In the genomic region with DNA sequence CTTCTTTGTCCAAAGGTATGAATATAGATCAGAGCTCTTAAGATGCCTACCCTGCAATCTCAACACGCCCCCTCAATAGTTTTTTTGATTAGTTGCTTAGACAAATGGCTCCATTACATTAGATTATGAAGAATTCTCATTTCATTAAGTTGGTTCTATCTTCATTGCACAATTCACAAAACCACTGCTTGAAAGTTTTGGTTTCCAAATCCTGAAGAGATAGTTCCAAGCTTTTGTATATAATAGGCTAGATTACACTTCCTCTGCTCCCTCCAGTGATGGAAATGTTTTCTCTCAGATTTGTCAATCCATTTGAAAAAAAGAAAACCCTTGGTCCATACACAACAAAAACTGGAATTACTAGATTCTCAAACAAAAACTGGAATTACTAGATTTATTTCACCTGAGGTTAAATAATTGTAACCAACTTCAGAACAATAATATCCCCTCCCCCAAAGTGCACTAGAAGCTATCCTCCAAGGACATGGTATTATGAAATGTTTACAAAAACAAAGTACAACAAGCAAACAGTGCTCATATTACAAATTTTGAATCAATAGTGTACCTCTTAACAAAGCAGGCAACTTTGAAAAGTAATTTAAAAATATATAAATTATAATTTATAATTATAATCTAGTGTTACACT, we compare ENCODE assay signal across 1 cellular context.
A peak's percentile ranks its signal among the peaks of the same experiment; 100 is the strongest.
TF ChIP-seq lines count a peak whose summit lies in the region.

No MANE protein-coding gene starts in this region.

TF ChIP-seq in HepG2, 621 proteins besides CTCF, POLR2A, EP300 and RAD21 (continued from another document and continues in another):
- TF ChIP-seq, protein P1, sequence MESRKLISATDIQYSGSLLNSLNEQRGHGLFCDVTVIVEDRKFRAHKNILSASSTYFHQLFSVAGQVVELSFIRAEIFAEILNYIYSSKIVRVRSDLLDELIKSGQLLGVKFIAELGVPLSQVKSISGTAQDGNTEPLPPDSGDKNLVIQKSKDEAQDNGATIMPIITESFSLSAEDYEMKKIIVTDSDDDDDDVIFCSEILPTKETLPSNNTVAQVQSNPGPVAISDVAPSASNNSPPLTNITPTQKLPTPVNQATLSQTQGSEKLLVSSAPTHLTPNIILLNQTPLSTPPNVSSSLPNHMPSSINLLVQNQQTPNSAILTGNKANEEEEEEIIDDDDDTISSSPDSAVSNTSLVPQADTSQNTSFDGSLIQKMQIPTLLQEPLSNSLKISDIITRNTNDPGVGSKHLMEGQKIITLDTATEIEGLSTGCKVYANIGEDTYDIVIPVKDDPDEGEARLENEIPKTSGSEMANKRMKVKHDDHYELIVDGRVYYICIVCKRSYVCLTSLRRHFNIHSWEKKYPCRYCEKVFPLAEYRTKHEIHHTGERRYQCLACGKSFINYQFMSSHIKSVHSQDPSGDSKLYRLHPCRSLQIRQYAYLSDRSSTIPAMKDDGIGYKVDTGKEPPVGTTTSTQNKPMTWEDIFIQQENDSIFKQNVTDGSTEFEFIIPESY (CRISPR knock-in tag; IDR thresholded peaks at IDR 0.05), result no peak
- TF ChIP-seq, protein P2, sequence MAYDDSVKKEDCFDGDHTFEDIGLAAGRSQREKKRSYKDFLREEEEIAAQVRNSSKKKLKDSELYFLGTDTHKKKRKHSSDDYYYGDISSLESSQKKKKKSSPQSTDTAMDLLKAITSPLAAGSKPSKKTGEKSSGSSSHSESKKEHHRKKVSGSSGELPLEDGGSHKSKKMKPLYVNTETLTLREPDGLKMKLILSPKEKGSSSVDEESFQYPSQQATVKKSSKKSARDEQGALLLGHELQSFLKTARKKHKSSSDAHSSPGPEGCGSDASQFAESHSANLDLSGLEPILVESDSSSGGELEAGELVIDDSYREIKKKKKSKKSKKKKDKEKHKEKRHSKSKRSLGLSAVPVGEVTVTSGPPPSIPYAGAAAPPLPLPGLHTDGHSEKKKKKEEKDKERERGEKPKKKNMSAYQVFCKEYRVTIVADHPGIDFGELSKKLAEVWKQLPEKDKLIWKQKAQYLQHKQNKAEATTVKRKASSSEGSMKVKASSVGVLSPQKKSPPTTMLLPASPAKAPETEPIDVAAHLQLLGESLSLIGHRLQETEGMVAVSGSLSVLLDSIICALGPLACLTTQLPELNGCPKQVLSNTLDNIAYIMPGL (CRISPR knock-in tag; IDR thresholded peaks at IDR 0.05; ENCODE audit: borderline replicate concordance in 1 of 2, low read depth in 1 of 2), result no peak
- TF ChIP-seq PAF1 (CRISPR knock-in tag; IDR thresholded peaks at IDR 0.05), result no peak
- TF ChIP-seq KLF16 (CRISPR knock-in tag; IDR thresholded peaks at IDR 0.05), result 0 out of 4 replicates have a peak, but pooled peaks of 1 of the 2 experiments have one; percentile 58
- TF ChIP-seq ZFP36L2 (CRISPR knock-in tag; IDR thresholded peaks at IDR 0.05), result no peak
- no peak for TF ChIP-seq NPAS2 (CRISPR knock-in tag; IDR thresholded peaks at IDR 0.05; ENCODE audit: borderline replicate concordance)
- TF ChIP-seq SRSF4 (IDR thresholded peaks at IDR 0.05; ENCODE audit: low read depth, low read length, poor library complexity, severe bottlenecking), result no peak
- TF ChIP-seq SIX4 (CRISPR knock-in tag; IDR thresholded peaks at IDR 0.05), result peak; percentile 98
- no peak for TF ChIP-seq KAT2B (IDR thresholded peaks at IDR 0.05; ENCODE audit: borderline replicate concordance, low read depth, low read length)
- TF ChIP-seq ONECUT2 (CRISPR knock-in tag; IDR thresholded peaks at IDR 0.05), result 0 out of 2 replicates have a peak, but pooled peaks have one; percentile 48
- TF ChIP-seq FOXO1 (CRISPR knock-in tag; IDR thresholded peaks at IDR 0.05), result peak; percentile 35; the same call in 1 of the 2 replicates
- no peak for TF ChIP-seq ZNF709 (CRISPR knock-in tag; IDR thresholded peaks at IDR 0.05)
- TF ChIP-seq ATF7-NPFF (CRISPR knock-in tag; IDR thresholded peaks at IDR 0.05; ENCODE audit: low read depth), result no peak
- no peak for TF ChIP-seq MTA1 (CRISPR knock-in tag; IDR thresholded peaks at IDR 0.05; ENCODE audit: borderline replicate concordance)
- no peak for TF ChIP-seq ELF3 (CRISPR knock-in tag; IDR thresholded peaks at IDR 0.05)
- TF ChIP-seq, protein P3, sequence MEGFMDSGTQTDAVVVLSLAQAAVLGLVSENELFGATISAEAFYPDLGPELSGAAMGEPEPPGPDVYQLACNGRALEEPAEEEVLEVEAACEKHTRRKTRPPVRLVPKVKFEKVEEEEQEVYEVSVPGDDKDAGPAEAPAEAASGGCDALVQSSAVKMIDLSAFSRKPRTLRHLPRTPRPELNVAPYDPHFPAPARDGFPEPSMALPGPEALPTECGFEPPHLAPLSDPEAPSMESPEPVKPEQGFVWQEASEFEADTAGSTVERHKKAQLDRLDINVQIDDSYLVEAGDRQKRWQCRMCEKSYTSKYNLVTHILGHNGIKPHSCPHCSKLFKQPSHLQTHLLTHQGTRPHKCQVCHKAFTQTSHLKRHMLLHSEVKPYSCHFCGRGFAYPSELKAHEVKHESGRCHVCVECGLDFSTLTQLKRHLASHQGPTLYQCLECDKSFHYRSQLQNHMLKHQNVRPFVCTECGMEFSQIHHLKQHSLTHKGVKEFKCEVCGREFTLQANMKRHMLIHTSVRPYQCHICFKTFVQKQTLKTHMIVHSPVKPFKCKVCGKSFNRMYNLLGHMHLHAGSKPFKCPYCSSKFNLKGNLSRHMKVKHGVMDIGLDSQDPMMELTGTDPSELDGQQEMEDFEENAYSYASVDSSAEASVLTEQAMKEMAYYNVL (CRISPR knock-in tag; IDR thresholded peaks at IDR 0.05; ENCODE audit: borderline replicate concordance), result no peak
- no peak for TF ChIP-seq SMYD3 (CRISPR knock-in tag; IDR thresholded peaks at IDR 0.05)
- TF ChIP-seq NR2C2 (CRISPR knock-in tag; IDR thresholded peaks at IDR 0.05; ENCODE audit: borderline replicate concordance), result 0 out of 2 replicates have a peak, but pooled peaks have one; percentile 20
- TF ChIP-seq ZNF557 (CRISPR knock-in tag; IDR thresholded peaks at IDR 0.05), result no peak
- no peak for TF ChIP-seq ZNF674 (CRISPR knock-in tag; IDR thresholded peaks at IDR 0.05; ENCODE audit: low read depth)
- no peak for TF ChIP-seq NCOA5 (CRISPR knock-in tag; IDR thresholded peaks at IDR 0.05)
- no peak for TF ChIP-seq U2AF1 (optimal IDR thresholded peaks at IDR 0.05; ENCODE audit: low read depth, low read length)
- TF ChIP-seq NR2F2 (IDR thresholded peaks at IDR 0.05; ENCODE audit: borderline replicate concordance, low read depth), result no peak
- TF ChIP-seq ZKSCAN8 (CRISPR knock-in tag; IDR thresholded peaks at IDR 0.05; ENCODE audit: borderline replicate concordance), result no peak
- TF ChIP-seq, protein P4, sequence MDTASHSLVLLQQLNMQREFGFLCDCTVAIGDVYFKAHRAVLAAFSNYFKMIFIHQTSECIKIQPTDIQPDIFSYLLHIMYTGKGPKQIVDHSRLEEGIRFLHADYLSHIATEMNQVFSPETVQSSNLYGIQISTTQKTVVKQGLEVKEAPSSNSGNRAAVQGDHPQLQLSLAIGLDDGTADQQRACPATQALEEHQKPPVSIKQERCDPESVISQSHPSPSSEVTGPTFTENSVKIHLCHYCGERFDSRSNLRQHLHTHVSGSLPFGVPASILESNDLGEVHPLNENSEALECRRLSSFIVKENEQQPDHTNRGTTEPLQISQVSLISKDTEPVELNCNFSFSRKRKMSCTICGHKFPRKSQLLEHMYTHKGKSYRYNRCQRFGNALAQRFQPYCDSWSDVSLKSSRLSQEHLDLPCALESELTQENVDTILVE (CRISPR knock-in tag; IDR thresholded peaks at IDR 0.05), result peak; percentile 45; the same call in 1 of the 2 replicates
- no peak for TF ChIP-seq ZNF3 (CRISPR knock-in tag; IDR thresholded peaks at IDR 0.05)
- TF ChIP-seq, protein P5, sequence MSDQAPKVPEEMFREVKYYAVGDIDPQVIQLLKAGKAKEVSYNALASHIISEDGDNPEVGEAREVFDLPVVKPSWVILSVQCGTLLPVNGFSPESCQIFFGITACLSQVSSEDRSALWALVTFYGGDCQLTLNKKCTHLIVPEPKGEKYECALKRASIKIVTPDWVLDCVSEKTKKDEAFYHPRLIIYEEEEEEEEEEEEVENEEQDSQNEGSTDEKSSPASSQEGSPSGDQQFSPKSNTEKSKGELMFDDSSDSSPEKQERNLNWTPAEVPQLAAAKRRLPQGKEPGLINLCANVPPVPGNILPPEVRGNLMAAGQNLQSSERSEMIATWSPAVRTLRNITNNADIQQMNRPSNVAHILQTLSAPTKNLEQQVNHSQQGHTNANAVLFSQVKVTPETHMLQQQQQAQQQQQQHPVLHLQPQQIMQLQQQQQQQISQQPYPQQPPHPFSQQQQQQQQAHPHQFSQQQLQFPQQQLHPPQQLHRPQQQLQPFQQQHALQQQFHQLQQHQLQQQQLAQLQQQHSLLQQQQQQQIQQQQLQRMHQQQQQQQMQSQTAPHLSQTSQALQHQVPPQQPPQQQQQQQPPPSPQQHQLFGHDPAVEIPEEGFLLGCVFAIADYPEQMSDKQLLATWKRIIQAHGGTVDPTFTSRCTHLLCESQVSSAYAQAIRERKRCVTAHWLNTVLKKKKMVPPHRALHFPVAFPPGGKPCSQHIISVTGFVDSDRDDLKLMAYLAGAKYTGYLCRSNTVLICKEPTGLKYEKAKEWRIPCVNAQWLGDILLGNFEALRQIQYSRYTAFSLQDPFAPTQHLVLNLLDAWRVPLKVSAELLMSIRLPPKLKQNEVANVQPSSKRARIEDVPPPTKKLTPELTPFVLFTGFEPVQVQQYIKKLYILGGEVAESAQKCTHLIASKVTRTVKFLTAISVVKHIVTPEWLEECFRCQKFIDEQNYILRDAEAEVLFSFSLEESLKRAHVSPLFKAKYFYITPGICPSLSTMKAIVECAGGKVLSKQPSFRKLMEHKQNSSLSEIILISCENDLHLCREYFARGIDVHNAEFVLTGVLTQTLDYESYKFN (CRISPR knock-in tag; conservative IDR thresholded peaks at IDR 0.05), result peak; percentile 84
- no peak for TF ChIP-seq ZFX (CRISPR knock-in tag; IDR thresholded peaks at IDR 0.05; ENCODE audit: low read depth)
- no peak for TF ChIP-seq GABPB1 (CRISPR knock-in tag; IDR thresholded peaks at IDR 0.05)
- TF ChIP-seq, protein P6, sequence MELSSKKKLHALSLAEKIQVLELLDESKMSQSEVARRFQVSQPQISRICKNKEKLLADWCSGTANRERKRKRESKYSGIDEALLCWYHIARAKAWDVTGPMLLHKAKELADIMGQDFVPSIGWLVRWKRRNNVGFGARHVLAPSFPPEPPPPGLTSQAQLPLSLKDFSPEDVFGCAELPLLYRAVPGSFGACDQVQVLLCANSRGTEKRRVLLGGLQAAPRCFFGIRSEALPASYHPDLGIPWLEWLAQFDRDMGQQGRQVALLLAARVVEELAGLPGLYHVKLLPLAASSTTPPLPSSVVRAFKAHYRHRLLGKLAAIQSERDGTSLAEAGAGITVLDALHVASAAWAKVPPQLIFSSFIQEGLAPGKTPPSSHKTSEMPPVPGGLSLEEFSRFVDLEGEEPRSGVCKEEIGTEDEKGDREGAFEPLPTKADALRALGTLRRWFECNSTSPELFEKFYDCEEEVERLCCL (CRISPR knock-in tag; IDR thresholded peaks at IDR 0.05; ENCODE audit: borderline replicate concordance), result no peak
- no peak for TF ChIP-seq ZFY (CRISPR knock-in tag; IDR thresholded peaks at IDR 0.05)
- TF ChIP-seq ZEB1 (IDR thresholded peaks at IDR 0.05; ENCODE audit: insufficient replicate concordance, low read depth), result no peak
- TF ChIP-seq, protein P7, sequence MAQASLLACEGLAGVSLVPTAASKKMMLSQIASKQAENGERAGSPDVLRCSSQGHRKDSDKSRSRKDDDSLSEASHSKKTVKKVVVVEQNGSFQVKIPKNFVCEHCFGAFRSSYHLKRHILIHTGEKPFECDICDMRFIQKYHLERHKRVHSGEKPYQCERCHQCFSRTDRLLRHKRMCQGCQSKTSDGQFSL (CRISPR knock-in tag; IDR thresholded peaks at IDR 0.05), result no peak
- 0 out of 2 replicates have a peak, but pooled peaks have one; percentile 38 for TF ChIP-seq FOXA1 (IDR thresholded peaks at IDR 0.05)
- TF ChIP-seq FOXA1 (CRISPR knock-in tag; IDR thresholded peaks at IDR 0.05), result peak; percentile 44; the same call in 1 of the 2 replicates
- TF ChIP-seq, protein P8, sequence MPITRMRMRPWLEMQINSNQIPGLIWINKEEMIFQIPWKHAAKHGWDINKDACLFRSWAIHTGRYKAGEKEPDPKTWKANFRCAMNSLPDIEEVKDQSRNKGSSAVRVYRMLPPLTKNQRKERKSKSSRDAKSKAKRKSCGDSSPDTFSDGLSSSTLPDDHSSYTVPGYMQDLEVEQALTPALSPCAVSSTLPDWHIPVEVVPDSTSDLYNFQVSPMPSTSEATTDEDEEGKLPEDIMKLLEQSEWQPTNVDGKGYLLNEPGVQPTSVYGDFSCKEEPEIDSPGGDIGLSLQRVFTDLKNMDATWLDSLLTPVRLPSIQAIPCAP (CRISPR knock-in tag; IDR thresholded peaks at IDR 0.05; ENCODE audit: low read depth), result no peak
- TF ChIP-seq, protein P9, sequence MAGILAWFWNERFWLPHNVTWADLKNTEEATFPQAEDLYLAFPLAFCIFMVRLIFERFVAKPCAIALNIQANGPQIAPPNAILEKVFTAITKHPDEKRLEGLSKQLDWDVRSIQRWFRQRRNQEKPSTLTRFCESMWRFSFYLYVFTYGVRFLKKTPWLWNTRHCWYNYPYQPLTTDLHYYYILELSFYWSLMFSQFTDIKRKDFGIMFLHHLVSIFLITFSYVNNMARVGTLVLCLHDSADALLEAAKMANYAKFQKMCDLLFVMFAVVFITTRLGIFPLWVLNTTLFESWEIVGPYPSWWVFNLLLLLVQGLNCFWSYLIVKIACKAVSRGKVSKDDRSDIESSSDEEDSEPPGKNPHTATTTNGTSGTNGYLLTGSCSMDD (CRISPR knock-in tag; IDR thresholded peaks at IDR 0.05), result no peak
- no peak for TF ChIP-seq RFXANK (CRISPR knock-in tag; IDR thresholded peaks at IDR 0.05)
- TF ChIP-seq SIN3B (IDR thresholded peaks at IDR 0.05; ENCODE audit: low read length), result no peak
- no peak for TF ChIP-seq SP2 (CRISPR knock-in tag; IDR thresholded peaks at IDR 0.05)
- TF ChIP-seq, protein P10, sequence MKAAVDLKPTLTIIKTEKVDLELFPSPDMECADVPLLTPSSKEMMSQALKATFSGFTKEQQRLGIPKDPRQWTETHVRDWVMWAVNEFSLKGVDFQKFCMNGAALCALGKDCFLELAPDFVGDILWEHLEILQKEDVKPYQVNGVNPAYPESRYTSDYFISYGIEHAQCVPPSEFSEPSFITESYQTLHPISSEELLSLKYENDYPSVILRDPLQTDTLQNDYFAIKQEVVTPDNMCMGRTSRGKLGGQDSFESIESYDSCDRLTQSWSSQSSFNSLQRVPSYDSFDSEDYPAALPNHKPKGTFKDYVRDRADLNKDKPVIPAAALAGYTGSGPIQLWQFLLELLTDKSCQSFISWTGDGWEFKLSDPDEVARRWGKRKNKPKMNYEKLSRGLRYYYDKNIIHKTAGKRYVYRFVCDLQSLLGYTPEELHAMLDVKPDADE (CRISPR knock-in tag; IDR thresholded peaks at IDR 0.05), result no peak
- TF ChIP-seq RXRB (CRISPR knock-in tag; IDR thresholded peaks at IDR 0.05; ENCODE audit: borderline replicate concordance), result peak; percentile 54; the same call in 1 of the 2 replicates
- no peak for TF ChIP-seq ZNF644 (CRISPR knock-in tag; IDR thresholded peaks at IDR 0.05; ENCODE audit: low read depth)
- TF ChIP-seq DR1 (CRISPR knock-in tag; IDR thresholded peaks at IDR 0.05), result no peak
- TF ChIP-seq MTA3 (CRISPR knock-in tag; IDR thresholded peaks at IDR 0.05), result no peak
- TF ChIP-seq, protein P11, sequence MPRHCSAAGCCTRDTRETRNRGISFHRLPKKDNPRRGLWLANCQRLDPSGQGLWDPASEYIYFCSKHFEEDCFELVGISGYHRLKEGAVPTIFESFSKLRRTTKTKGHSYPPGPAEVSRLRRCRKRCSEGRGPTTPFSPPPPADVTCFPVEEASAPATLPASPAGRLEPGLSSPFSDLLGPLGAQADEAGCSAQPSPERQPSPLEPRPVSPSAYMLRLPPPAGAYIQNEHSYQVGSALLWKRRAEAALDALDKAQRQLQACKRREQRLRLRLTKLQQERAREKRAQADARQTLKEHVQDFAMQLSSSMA (CRISPR knock-in tag; IDR thresholded peaks at IDR 0.05), result no peak
- peak; percentile 94 for TF ChIP-seq GATAD2A (CRISPR knock-in tag; IDR thresholded peaks at IDR 0.05)
- no peak for TF ChIP-seq GATAD1 (CRISPR knock-in tag; IDR thresholded peaks at IDR 0.05)
- no peak for TF ChIP-seq ZNF33A (CRISPR knock-in tag; IDR thresholded peaks at IDR 0.05; ENCODE audit: borderline replicate concordance)
- TF ChIP-seq ZNF713 (CRISPR knock-in tag; IDR thresholded peaks at IDR 0.05), result no peak
- TF ChIP-seq ZNF496 (CRISPR knock-in tag; IDR thresholded peaks at IDR 0.05; ENCODE audit: insufficient replicate concordance), result no peak
